In genomic region chr2:141517852-141518421, GRCh38 we compare ENCODE assay signal across 18 cellular contexts.
A peak's percentile ranks its signal among the peaks of the same experiment; 100 is the strongest.
DNase-seq lines count a peak whose midpoint lies in the region; ATAC-seq and TF ChIP-seq lines count a peak whose summit lies in the region.
"Had no signal": no experiment of that assay in that cellular context is flagged by ENCODE, and none has a peak within 500 bp of the region (broad histone marks: within the 10 kb centered on the region; RNA-seq: fewer than 3 reads in every experiment).

No MANE protein-coding gene starts in this region.

- DNase-seq in HuH-7 (ENCODE audit: low spot score) (peak; percentile 0), adipocyte (ENCODE audit: low read depth) (peak; percentile 1), progenitor cell of endocrine pancreas (ENCODE audit: low spot score, unreplicated experiment) (no peak), NCI-H2107 treated with DMSO at 0.1 percent for 48 hours (lab: John Stamatoyannopoulos, UW; ENCODE audit: unreplicated experiment) (no peak)
- DNase-seq in activated CD8-positive, alpha-beta memory T cell treated with anti-CD3 and anti-CD28 coated beads, Interleukin-2, amount 50 U/mL, for 48 hours, result no peak
- DNase-seq: C1 segment of cervical spinal cord; CD4-positive, alpha-beta memory T cell; DMS153; H9; IMR-90; Kasumi-1; KBM-7 had no signal

- H3K4me1 Mint-ChIP-seq in progenitor cell of endocrine pancreas (ENCODE audit: low read depth), result peaks cover 1% of the 10 kb centered on the region
- H3K4me1 Mint-ChIP-seq: CD4-positive, alpha-beta memory T cell had no signal

- no peaks in the 10 kb centered on the region for H3K4me1 ChIP-seq in adipocyte (ENCODE audit: control insufficient read depth, insufficient read depth, low read length)

- no peaks in the 10 kb centered on the region for H3K9me3 Mint-ChIP-seq in progenitor cell of endocrine pancreas (ENCODE audit: low read depth)
- H3K9me3 Mint-ChIP-seq: GM23338, H9 had no signal

- H3K9ac ChIP-seq in adipocyte (ENCODE audit: low read length), result no peak overlapping the region

- no peaks in the 10 kb centered on the region for H3K9me3 ChIP-seq in adipocyte (ENCODE audit: control insufficient read depth, low read length)

- no peaks in the 10 kb centered on the region for H3K27me3 Mint-ChIP-seq in progenitor cell of endocrine pancreas
- H3K27me3 Mint-ChIP-seq: B cell; CD4-positive, alpha-beta memory T cell had no signal

- H3K36me3 Mint-ChIP-seq in progenitor cell of endocrine pancreas (ENCODE audit: insufficient read depth), result no peaks in the 10 kb centered on the region
- H3K36me3 Mint-ChIP-seq: CD4-positive, alpha-beta memory T cell had no signal

- H3K4me3 ChIP-seq in adipocyte (ENCODE audit: low read length), result no peak overlapping the region
- H3K4me3 ChIP-seq: GM12878, GM23338 had no signal

- H3K27me3 ChIP-seq in adipocyte (replicated peaks; ENCODE audit: control insufficient read depth, insufficient read depth, low read length), result no peaks in the 10 kb centered on the region

- TF ChIP-seq CTCF in C4-2B (conservative IDR thresholded peaks at IDR 0.05), result no peak
- TF ChIP-seq CTCF in progenitor cell of endocrine pancreas (IDR thresholded peaks at IDR 0.05; ENCODE audit: unreplicated experiment), result no peak

- no peaks in the 10 kb centered on the region for H3K36me3 ChIP-seq in adipocyte (ENCODE audit: control insufficient read depth, insufficient read depth, low read length, severe bottlenecking)

- no peak for ATAC-seq in HG03457 (IDR thresholded peaks at IDR 0.05; ENCODE audit: unreplicated experiment)
- ATAC-seq: GM12878, GM23338 had no signal

- H3K27ac ChIP-seq in C4-2B, result peak overlapping the region; percentile 59; the same call in 1 of the 2 replicates
- H3K27ac ChIP-seq: HL-60 had no signal

- peak overlapping the region; percentile 3 for H3K27ac Mint-ChIP-seq in progenitor cell of endocrine pancreas
- H3K27ac Mint-ChIP-seq: B cell; CD4-positive, alpha-beta memory T cell; GM23338 had no signal

- H3K4me3 Mint-ChIP-seq in progenitor cell of endocrine pancreas (ENCODE audit: low read depth), result no peak overlapping the region
- H3K4me3 Mint-ChIP-seq: B cell; CD4-positive, alpha-beta memory T cell; GM23338; H9 had no signal

Comparison
In these comparisons a context has a peak if more than half of its experiments do, and no peak if none do; other contexts are left out.
1. DNase-seq: peak in HuH-7 (single experiment) and adipocyte (single experiment); none in progenitor cell of endocrine pancreas (single experiment), activated CD8-positive, alpha-beta memory T cell treated with anti-CD3 and anti-CD28 coated beads, Interleukin-2, amount 50 U/mL, for 48 hours (single experiment) and NCI-H2107 treated with DMSO at 0.1 percent for 48 hours (single experiment).